Comparison of ENCODE assay signal across 1 cellular context in genomic region chr17:8117980-8118768, GRCh38.
TF ChIP-seq lines count a peak whose summit lies in the region.

Gene ALOXE3 (minus strand): TSS chr17:8118514. CDS start chr17:8117990, 524 bp downstream.

TF ChIP-seq in IMR-90, 13 proteins besides CTCF, POLR2A, EP300 and RAD21:
- TF ChIP-seq FOS (IDR thresholded peaks at IDR 0.05; ENCODE audit: low read depth, low read length) (0 out of 2 replicates have a peak, but pooled peaks have one; percentile 26), SMC3 (IDR thresholded peaks at IDR 0.05; ENCODE audit: low read depth, low read length) (no peak), USF2 (IDR thresholded peaks at IDR 0.05; ENCODE audit: low read depth, low read length) (peak; percentile 63), MAFK (IDR thresholded peaks at IDR 0.05; ENCODE audit: low read depth, low read length) (no peak), BHLHE40 (IDR thresholded peaks at IDR 0.05; ENCODE audit: low read depth, low read length) (peak; percentile 85)
